Comparison of ENCODE assay signal across 8 cellular contexts in the genomic region with DNA sequence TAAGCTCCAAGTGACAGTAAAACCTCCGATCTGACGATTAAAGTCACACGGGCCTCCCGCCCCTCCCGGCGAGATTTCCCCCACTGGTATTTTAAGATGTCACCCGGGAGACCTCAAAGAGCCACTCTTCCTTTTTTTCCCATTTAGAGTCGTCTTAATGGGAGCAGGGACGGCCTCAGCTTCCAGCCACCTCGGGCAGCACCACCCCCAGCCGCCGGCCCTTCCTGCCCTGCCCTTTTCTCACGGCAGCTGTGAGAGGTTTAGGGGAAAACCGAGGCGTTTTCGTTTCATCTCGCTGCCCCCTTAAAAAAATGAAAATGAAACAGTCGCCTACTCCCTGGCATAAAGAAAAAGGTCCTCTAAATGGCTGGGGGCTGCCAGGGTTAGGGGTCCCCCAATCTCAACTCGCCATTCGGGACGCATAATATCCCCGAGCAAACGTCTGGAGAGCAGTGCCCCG. TPM values are rescaled to one million over a fixed set of nuclear protein-coding genes. Genes with fewer than 3 reads are reported as not detected.
DNase-seq lines count a peak whose midpoint lies in the region; ATAC-seq and TF ChIP-seq lines count a peak whose summit lies in the region.

No MANE protein-coding gene starts in this region.

- no peaks in the 10 kb centered on the region for H3K9me3 ChIP-seq in ES-I3 (ENCODE audit: control insufficient read depth, insufficient read depth, low read length)
- no peaks in the 10 kb centered on the region for H3K9me3 ChIP-seq in OCI-LY7 (ENCODE audit: low read length)

- CTCF ChIA-PET in OCI-LY7 (lab: Charles Lee; ENCODE audit: unreplicated experiment) = interaction anchor here (0.9 kb wide), 1 partner anchor 217 kb away, joined by 3 read pairs; no protein-coding TSS in a partner anchor

- POLR2A ChIA-PET in OCI-LY7 (lab: Charles Lee) = interaction anchor here (1.2 kb wide), 1 partner anchor 103 kb away, joined by 4 read pairs; no protein-coding TSS in a partner anchor

- H2AFZ ChIP-seq in OCI-LY7 (ENCODE audit: low read length) = peak overlapping the region; percentile 17; the same call in 1 of the 2 replicates

- H3K4me1 Mint-ChIP-seq in natural killer cell treated with Interleukin-12 subunit alpha and Interleukin-12 subunit beta and Interleukin-15 and Interleukin-18, amount 100 ng/mL, for 72 hours (ENCODE audit: low read depth in 2 of 2) = peaks cover 58 to 61% of the 10 kb centered on the region in 2 donors

- peak overlapping the region; percentile 57 for H3K9ac ChIP-seq in ES-I3 (ENCODE audit: low read depth, low read length)

- intact Hi-C loops in OCI-LY7 (cut with micrococcal nuclease; ENCODE audit: unreplicated experiment) = no loop called here

- H4K20me1 ChIP-seq in OCI-LY7 (ENCODE audit: insufficient read depth, low read length) = peaks cover 27% of the 10 kb centered on the region; the same call in 1 of the 2 replicates

- H3K36me3 Mint-ChIP-seq in natural killer cell treated with Interleukin-12 subunit alpha and Interleukin-12 subunit beta and Interleukin-15 and Interleukin-18, amount 100 ng/mL, for 72 hours = peaks cover 21% of the 10 kb centered on the region

- H3K27ac ChIP-seq in OCI-LY7 (ENCODE audit: low read depth, low read length, poor library complexity, severe bottlenecking) = peak overlapping the region; percentile 72

- H3K79me2 ChIP-seq in OCI-LY7 (ENCODE audit: insufficient read depth, low read depth, low read length) = peaks cover 23% of the 10 kb centered on the region

- H3K27me3 Mint-ChIP-seq in natural killer cell treated with Interleukin-12 subunit alpha and Interleukin-12 subunit beta and Interleukin-15 and Interleukin-18, amount 100 ng/mL, for 72 hours = no peaks in the 10 kb centered on the region

- peak overlapping the region; percentile 85 for H3K4me2 ChIP-seq in OCI-LY7 (ENCODE audit: low read length)

- peak in 1 of 2 donors; percentile 2 for ATAC-seq in natural killer cell treated with Interleukin-12 subunit alpha and Interleukin-12 subunit beta and Interleukin-15 and Interleukin-18, amount 100 ng/mL, for 72 hours
- no peak for ATAC-seq in GM18511 (IDR thresholded peaks at IDR 0.05; ENCODE audit: unreplicated experiment)

- TF ChIP-seq CTCF in OCI-LY7 (conservative IDR thresholded peaks at IDR 0.05; ENCODE audit: low read length) = no peak

- DNase-seq in OCI-LY7 (ENCODE audit: low spot score) (peak; percentile 58), astrocyte of the hippocampus (ENCODE audit: low read depth, low spot score) (peak; percentile 26), GOT3 (lab: John Stamatoyannopoulos, UW) (no peak), GF-D8 (lab: John Stamatoyannopoulos, UW) (no peak), midbrain (lab: John Stamatoyannopoulos, UW) (no peak)
- peak; percentile 77 for DNase-seq in natural killer cell treated with Interleukin-12 subunit alpha and Interleukin-12 subunit beta and Interleukin-15 and Interleukin-18, amount 100 ng/mL, for 72 hours (ENCODE audit: low spot score)

- no peaks in the 10 kb centered on the region for H3K9me3 Mint-ChIP-seq in natural killer cell treated with Interleukin-12 subunit alpha and Interleukin-12 subunit beta and Interleukin-15 and Interleukin-18, amount 100 ng/mL, for 72 hours

- H3K36me3 ChIP-seq in ES-I3 (ENCODE audit: insufficient read depth, low read length) (no peaks in the 10 kb centered on the region), OCI-LY7 (ENCODE audit: insufficient read depth, low read length) (peaks cover 42% of the 10 kb centered on the region)

- H3K9me2 ChIP-seq in OCI-LY7 (ENCODE audit: insufficient read depth, low read length) = no peaks in the 10 kb centered on the region

- peak overlapping the region; percentile 98 for H3K4me3 Mint-ChIP-seq in natural killer cell treated with Interleukin-12 subunit alpha and Interleukin-12 subunit beta and Interleukin-15 and Interleukin-18, amount 100 ng/mL, for 72 hours

- no TSS peak for BruUV-seq in OCI-LY7 (replicated peaks; lab: Mats Ljungman, UMichigan)

- H3K4me1 ChIP-seq in ES-I3 (ENCODE audit: insufficient read depth, low read length) (peaks cover 25% of the 10 kb centered on the region), OCI-LY7 (ENCODE audit: insufficient read depth, low read length, poor library complexity, severe bottlenecking) (peaks cover 70% of the 10 kb centered on the region)

- H3K4me3 ChIP-seq in OCI-LY7 (ENCODE audit: low read depth, low read length, poor library complexity, severe bottlenecking) = peak overlapping the region; percentile 91

- peak overlapping the region; percentile 88 to 97 for H3K27ac Mint-ChIP-seq in natural killer cell treated with Interleukin-12 subunit alpha and Interleukin-12 subunit beta and Interleukin-15 and Interleukin-18, amount 100 ng/mL, for 72 hours

RNA-seq across cellular contexts. Expression of a gene that starts 1.4 kb away (rescaled TPM):
- 9.5 and 12.2 TPM in 2 replicates for total RNA-seq in OCI-LY7 (2014; rRNA removed; shearing (Covaris generic))
- 39.5 and 41.1 TPM in 2 replicates for total RNA-seq in OCI-LY7 (2022)
- 100 to 1,000 TPM; 177 to 186 TPM for total RNA-seq in natural killer cell treated with Interleukin-12 subunit alpha and Interleukin-12 subunit beta and Interleukin-15 and Interleukin-18, amount 100 ng/mL, for 72 hours

Comparison
In these comparisons a context has a peak if more than half of its experiments do, and no peak if none do; other contexts are left out.
1. DNase-seq: peak in OCI-LY7 (single experiment), astrocyte of the hippocampus (single experiment) and natural killer cell treated with Interleukin-12 subunit alpha and Interleukin-12 subunit beta and Interleukin-15 and Interleukin-18, amount 100 ng/mL, for 72 hours (single experiment); none in GOT3 (single experiment), GF-D8 (single experiment) and midbrain (single experiment).
2. RNA of a gene that starts 1.4 kb away (total RNA-seq): 177 to 186 TPM in natural killer cell treated with Interleukin-12 subunit alpha and Interleukin-12 subunit beta and Interleukin-15 and Interleukin-18, amount 100 ng/mL, for 72 hours; 9.5 to 41.1 TPM in OCI-LY7; every median in the first group is over 4 times any median in the second.